Comparison of ENCODE assay signal across 8 cellular contexts in the genomic region with DNA sequence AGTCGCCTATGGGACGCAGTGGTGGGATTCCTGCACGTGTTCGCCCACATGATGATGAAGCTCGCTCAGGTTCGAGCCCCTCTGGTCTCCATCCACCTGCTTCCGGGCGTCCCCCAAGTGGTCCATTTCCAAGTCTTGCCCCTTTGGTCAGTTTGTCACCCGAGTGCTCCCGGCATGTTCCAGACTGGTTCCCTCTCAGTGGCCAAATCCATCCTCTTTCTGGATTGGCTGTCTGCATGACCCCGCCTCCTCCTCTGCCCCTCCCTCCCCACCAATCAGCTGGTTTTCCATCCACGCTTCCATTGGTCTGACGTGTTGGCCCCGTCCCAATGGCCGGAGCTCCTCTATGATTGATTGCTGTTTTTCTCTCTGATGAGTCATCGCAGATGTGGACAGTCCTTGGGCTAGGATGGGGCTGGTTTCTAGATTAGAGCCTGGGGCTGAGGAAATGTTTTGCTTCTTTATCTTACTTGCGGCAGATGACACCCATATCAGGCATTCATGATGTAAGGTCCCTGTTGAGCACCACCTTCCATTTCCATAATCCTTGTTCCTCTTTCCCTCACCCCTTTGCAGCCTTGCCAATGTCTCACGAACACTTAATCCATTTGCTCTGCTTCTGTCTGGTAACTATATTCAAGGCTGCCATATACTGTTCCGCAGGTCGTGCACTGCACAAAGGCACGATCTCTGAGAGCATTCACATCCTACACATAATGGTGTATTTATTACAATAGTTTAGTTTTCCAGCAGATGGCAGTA.
DNase-seq lines count a peak whose midpoint lies in the region; ATAC-seq and TF ChIP-seq lines count a peak whose summit lies in the region.

No MANE protein-coding gene starts in this region.

- TF ChIP-seq CTCF in Peyer's patch (IDR thresholded peaks at IDR 0.05) (peak in 4 of 6 experiments; percentile 53 to 77 (median 70)), body of pancreas (IDR thresholded peaks at IDR 0.05) (peak; percentile 31 to 71 (median 58))

- H3K36me3 ChIP-seq in Peyer's patch (no peaks in the 10 kb centered on the region), body of pancreas (replicated peaks in 1 of 2; ENCODE audit: insufficient read depth in 1 of 2, low read depth in 2 of 2) (no peaks in the 10 kb centered on the region)

- peak; percentile 80 for ATAC-seq in body of pancreas

- H3K27me3 ChIP-seq in Peyer's patch (no peaks in the 10 kb centered on the region), body of pancreas (no peaks in the 10 kb centered on the region)

- no peaks in the 10 kb centered on the region for H3K9me3 ChIP-seq in Peyer's patch
- H3K9me3 ChIP-seq in body of pancreas: no peaks in the 10 kb centered on the region

- H3K27ac ChIP-seq in Peyer's patch (peak overlapping the region in 1 of 4 donors; percentile 57), body of pancreas (peak overlapping the region in 1 of 4 donors; percentile 42)

- peaks cover 0 to 7% (median 1%) of the 10 kb centered on the region in 4 donors for H3K4me1 ChIP-seq in Peyer's patch
- H3K4me1 ChIP-seq in body of pancreas: peaks cover 16% of the 10 kb centered on the region

- H3K27ac Mint-ChIP-seq in immature natural killer cell: peak overlapping the region in 3 of 6 donors; percentile 0 to 68 (median 65)

- H3K4me3 ChIP-seq in Peyer's patch: peak overlapping the region in 1 of 4 donors; percentile 29
- no peak overlapping the region for H3K4me3 ChIP-seq in body of pancreas

- peaks cover 13 to 16% of the 10 kb centered on the region in 2 donors for H3K4me1 Mint-ChIP-seq in immature natural killer cell

- DNase-seq in activated CD4-positive, alpha-beta T cell treated with anti-CD3 and anti-CD28 coated beads for 48 hours: peak; percentile 61
- DNase-seq in activated CD4-positive, alpha-beta T cell treated with anti-CD3 and anti-CD28 coated beads, Interleukin-2, amount 50 U/mL, for 4 hours: no peak
- peak; percentile 42 for DNase-seq in HK-2 (ENCODE audit: unreplicated experiment)
- DNase-seq in Peyer's patch: peak in 2 of 3 donors; percentile 61 to 71
- peak; percentile 50 to 92 (median 72) for DNase-seq in body of pancreas
- DNase-seq in immature natural killer cell: peak in 2 of 3 donors; percentile 13 to 22
- peak; percentile 55 for DNase-seq in stimulated activated CD4-positive, alpha-beta T cell treated with anti-CD3 and anti-CD28 coated beads, Interleukin-1b, Interleukin-23, amount 100 ng/mL, for 48 hours
- DNase-seq in activated gamma-delta T cell treated with Interleukin-2 at 50 U/mL for 16 hours: no peak

- no peaks in the 10 kb centered on the region for H3K9me3 Mint-ChIP-seq in immature natural killer cell

- TF ChIP-seq POLR2A in Peyer's patch (IDR thresholded peaks at IDR 0.05) (no peak), body of pancreas (IDR thresholded peaks at IDR 0.05) (peak in 1 of 3 donors; percentile 6)

- peak overlapping the region; percentile 16 to 55 (median 44) for H3K4me3 Mint-ChIP-seq in immature natural killer cell

- intact Hi-C loops in body of pancreas (cut with DNase I): no loop called here

- H3K27me3 Mint-ChIP-seq in immature natural killer cell (ENCODE audit: low read depth in 3 of 3): peaks cover 0 to 4% (median 0%) of the 10 kb centered on the region in 3 donors

- WGBS in body of pancreas, 2 donors: 37 to 40% methylated on average over 21 of the region's 21 CpGs

- no peaks in the 10 kb centered on the region for H3K36me3 Mint-ChIP-seq in immature natural killer cell

Comparison
In these comparisons a context has a peak if more than half of its experiments do, and no peak if none do; other contexts are left out.
1. DNase-seq: peak in activated CD4-positive, alpha-beta T cell treated with anti-CD3 and anti-CD28 coated beads for 48 hours (single experiment), HK-2 (single experiment), Peyer's patch (2 of 3), body of pancreas (4 of 4), immature natural killer cell (2 of 3) and stimulated activated CD4-positive, alpha-beta T cell treated with anti-CD3 and anti-CD28 coated beads, Interleukin-1b, Interleukin-23, amount 100 ng/mL, for 48 hours (single experiment); none in activated CD4-positive, alpha-beta T cell treated with anti-CD3 and anti-CD28 coated beads, Interleukin-2, amount 50 U/mL, for 4 hours (0 of 2) and activated gamma-delta T cell treated with Interleukin-2 at 50 U/mL for 16 hours (single experiment).